In genomic region chr9:137451264-137451975, GRCh38 we compare ENCODE assay signal across 13 cellular contexts. TPM values are rescaled to one million over a fixed set of nuclear protein-coding genes. Genes with fewer than 3 reads are reported as not detected.
DNase-seq lines count a peak whose midpoint lies in the region; ATAC-seq and TF ChIP-seq lines count a peak whose summit lies in the region.
"Not testable (repeated sequence)": the region's sequence is repeated elsewhere in the genome, so short reads cannot be mapped to it uniquely, and the experiment has no call there.
"Had no signal": no experiment of that assay in that cellular context is flagged by ENCODE, and none has a peak within 500 bp of the region (broad histone marks: within the 10 kb centered on the region; RNA-seq: fewer than 3 reads in every experiment).

No MANE protein-coding gene starts in this region.

- intact Hi-C loops in CD8-positive, alpha-beta T cell (cut with DNase I, micrococcal nuclease): loop anchor here in 1 of 2 experiments (2.0 to 5.0 kb wide), 3 partner anchors 99 to 969 kb away; partner anchors contain the start of genes MRPL41, PNPLA7, SEC16A and TMEM141
- intact Hi-C loops in activated CD8-positive, alpha-beta T cell treated with anti-CD3 and anti-CD28 coated beads for 36 hours (cut with micrococcal nuclease); colonic mucosa (cut with DNase I); right cardiac atrium (cut with DNase I); natural killer cell (cut with micrococcal nuclease): not testable (repeated sequence)

- CTCF ChIA-PET in CD8-positive, alpha-beta T cell (lab: Charles Lee); activated CD8-positive, alpha-beta T cell treated with anti-CD3 and anti-CD28 coated beads for 36 hours (lab: Charles Lee); activated naive CD4-positive, alpha-beta T cell treated with anti-CD3 and anti-CD28 coated beads, Interleukin-2, amount 10 ng/mL, durations not matched to agents 7 days and 5 days (lab: Charles Lee): not testable (repeated sequence)

- WGBS in right cardiac atrium: 88% methylated on average over 9 of the region's 28 CpGs

- not testable (repeated sequence) for H3K27me3 ChIP-seq in CD8-positive, alpha-beta T cell (ENCODE audit: insufficient read depth, low read length); colonic mucosa; right cardiac atrium (ENCODE audit: control insufficient read depth, insufficient read depth)

- POLR2A ChIA-PET in CD8-positive, alpha-beta T cell (lab: Charles Lee); activated CD8-positive, alpha-beta T cell treated with anti-CD3 and anti-CD28 coated beads for 36 hours (lab: Charles Lee): not testable (repeated sequence)

- peak in 2 of 7 experiments; percentile 35 to 53 for DNase-seq in CD8-positive, alpha-beta T cell
- not testable (repeated sequence) for DNase-seq in activated CD8-positive, alpha-beta T cell treated with anti-CD3 and anti-CD28 coated beads for 36 hours; natural killer cell; stimulated activated effector memory CD8-positive, alpha-beta T cell treated with anti-CD3 and anti-CD28 coated beads, Interleukin-12 subunit alpha, Interleukin-12 subunit beta, amount 100 ng/mL, for 72 hours (ENCODE audit: low spot score in 2 of 2)
- peak; percentile 39 for DNase-seq in activated naive CD4-positive, alpha-beta T cell treated with anti-CD3 and anti-CD28 coated beads, Interleukin-2, amount 10 ng/mL, durations not matched to agents 7 days and 5 days
- DNase-seq in colonic mucosa (peak; percentile 17), right cardiac atrium (peak in 2 of 3 donors; percentile 6 to 35)

- H3K27ac ChIP-seq in CD8-positive, alpha-beta T cell (ENCODE audit: low read depth, low read length); colonic mucosa; right cardiac atrium (ENCODE audit: low read length): not testable (repeated sequence)

- not testable (repeated sequence) for H3K4me3 ChIP-seq in CD8-positive, alpha-beta T cell (ENCODE audit: low read depth, low read length); colonic mucosa; right cardiac atrium (ENCODE audit: low read length)

- H3K27me3 Mint-ChIP-seq in CD8-positive, alpha-beta T cell (ENCODE audit: low read depth); activated CD8-positive, alpha-beta T cell treated with anti-CD3 and anti-CD28 coated beads for 36 hours; natural killer cell (ENCODE audit: low read depth in 2 of 2): not testable (repeated sequence)
- peaks cover 12% of the 10 kb centered on the region for H3K27me3 Mint-ChIP-seq in activated naive CD4-positive, alpha-beta T cell treated with anti-CD3 and anti-CD28 coated beads, Interleukin-2, amount 10 ng/mL, durations not matched to agents 7 days and 5 days

- peaks cover 13% of the 10 kb centered on the region for H3K36me3 ChIP-seq in CD8-positive, alpha-beta T cell (ENCODE audit: insufficient read depth, low read length)
- H3K36me3 ChIP-seq in colonic mucosa: not testable (repeated sequence)

- not testable (repeated sequence) for H3K9ac ChIP-seq in colonic mucosa (ENCODE audit: low read depth in 2 of 2, low read length in 2 of 2)

- not testable (repeated sequence) for H3K4me3 Mint-ChIP-seq in CD8-positive, alpha-beta T cell; activated CD8-positive, alpha-beta T cell treated with anti-CD3 and anti-CD28 coated beads for 36 hours; activated naive CD4-positive, alpha-beta T cell treated with anti-CD3 and anti-CD28 coated beads, Interleukin-2, amount 10 ng/mL, durations not matched to agents 7 days and 5 days
- peak overlapping the region; percentile 67 for H3K4me3 Mint-ChIP-seq in natural killer cell
- H3K4me3 Mint-ChIP-seq in stimulated activated effector memory CD8-positive, alpha-beta T cell treated with anti-CD3 and anti-CD28 coated beads, Interleukin-12 subunit alpha, Interleukin-12 subunit beta, amount 100 ng/mL, for 72 hours: peak overlapping the region; percentile 18

- peak; percentile 6 for ATAC-seq in CD8-positive, alpha-beta T cell
- not testable (repeated sequence) for ATAC-seq in activated CD8-positive, alpha-beta T cell treated with anti-CD3 and anti-CD28 coated beads for 36 hours; right cardiac atrium; natural killer cell; stimulated activated effector memory CD8-positive, alpha-beta T cell treated with anti-CD3 and anti-CD28 coated beads, Interleukin-12 subunit alpha, Interleukin-12 subunit beta, amount 100 ng/mL, for 72 hours

- not testable (repeated sequence) for H3K36me3 Mint-ChIP-seq in CD8-positive, alpha-beta T cell; natural killer cell
- peaks cover 52% of the 10 kb centered on the region for H3K36me3 Mint-ChIP-seq in activated CD8-positive, alpha-beta T cell treated with anti-CD3 and anti-CD28 coated beads for 36 hours (ENCODE audit: low read depth)
- H3K36me3 Mint-ChIP-seq in activated naive CD4-positive, alpha-beta T cell treated with anti-CD3 and anti-CD28 coated beads, Interleukin-2, amount 10 ng/mL, durations not matched to agents 7 days and 5 days: peaks cover 16% of the 10 kb centered on the region
- H3K36me3 Mint-ChIP-seq in stimulated activated effector memory CD8-positive, alpha-beta T cell treated with anti-CD3 and anti-CD28 coated beads, Interleukin-12 subunit alpha, Interleukin-12 subunit beta, amount 100 ng/mL, for 72 hours: peaks cover 31% of the 10 kb centered on the region

- H3K9me3 ChIP-seq in CD8-positive, alpha-beta T cell (ENCODE audit: low read length); colonic mucosa; right cardiac atrium (ENCODE audit: control insufficient read depth, low read length): not testable (repeated sequence)

- peak overlapping the region; percentile 85 for H3K27ac Mint-ChIP-seq in CD8-positive, alpha-beta T cell
- peak overlapping the region; percentile 73 for H3K27ac Mint-ChIP-seq in activated CD8-positive, alpha-beta T cell treated with anti-CD3 and anti-CD28 coated beads for 36 hours
- H3K27ac Mint-ChIP-seq in activated naive CD4-positive, alpha-beta T cell treated with anti-CD3 and anti-CD28 coated beads, Interleukin-2, amount 10 ng/mL, durations not matched to agents 7 days and 5 days: not testable (repeated sequence)
- H3K27ac Mint-ChIP-seq in natural killer cell: peak overlapping the region in 1 of 2 donors; percentile 79
- H3K27ac Mint-ChIP-seq in stimulated activated effector memory CD8-positive, alpha-beta T cell treated with anti-CD3 and anti-CD28 coated beads, Interleukin-12 subunit alpha, Interleukin-12 subunit beta, amount 100 ng/mL, for 72 hours: peak overlapping the region; percentile 60

- peaks cover 41% of the 10 kb centered on the region for H3K4me1 Mint-ChIP-seq in CD8-positive, alpha-beta T cell (ENCODE audit: low read depth)
- peaks cover 32% of the 10 kb centered on the region for H3K4me1 Mint-ChIP-seq in activated CD8-positive, alpha-beta T cell treated with anti-CD3 and anti-CD28 coated beads for 36 hours (ENCODE audit: low read depth)
- peaks cover 52% of the 10 kb centered on the region for H3K4me1 Mint-ChIP-seq in activated naive CD4-positive, alpha-beta T cell treated with anti-CD3 and anti-CD28 coated beads, Interleukin-2, amount 10 ng/mL, durations not matched to agents 7 days and 5 days
- H3K4me1 Mint-ChIP-seq in natural killer cell: peaks cover 6 to 53% of the 10 kb centered on the region in 2 donors
- peaks cover 33% of the 10 kb centered on the region for H3K4me1 Mint-ChIP-seq in stimulated activated effector memory CD8-positive, alpha-beta T cell treated with anti-CD3 and anti-CD28 coated beads, Interleukin-12 subunit alpha, Interleukin-12 subunit beta, amount 100 ng/mL, for 72 hours

- H3K9me3 Mint-ChIP-seq in CD8-positive, alpha-beta T cell; activated CD8-positive, alpha-beta T cell treated with anti-CD3 and anti-CD28 coated beads for 36 hours; activated naive CD4-positive, alpha-beta T cell treated with anti-CD3 and anti-CD28 coated beads, Interleukin-2, amount 10 ng/mL, durations not matched to agents 7 days and 5 days; natural killer cell; stimulated activated effector memory CD8-positive, alpha-beta T cell treated with anti-CD3 and anti-CD28 coated beads, Interleukin-12 subunit alpha, Interleukin-12 subunit beta, amount 100 ng/mL, for 72 hours: not testable (repeated sequence)

- H3K4me1 ChIP-seq in CD8-positive, alpha-beta T cell (ENCODE audit: insufficient read depth, low read length): peaks cover 46% of the 10 kb centered on the region
- peaks cover 11% of the 10 kb centered on the region for H3K4me1 ChIP-seq in colonic mucosa
- H3K4me1 ChIP-seq in right cardiac atrium (ENCODE audit: control insufficient read depth, insufficient read depth, low read length): not testable (repeated sequence)

- TF ChIP-seq CTCF in CD8-positive, alpha-beta T cell (IDR thresholded peaks at IDR 0.05); activated CD8-positive, alpha-beta T cell treated with anti-CD3 and anti-CD28 coated beads for 36 hours (IDR thresholded peaks at IDR 0.05); colonic mucosa (IDR thresholded peaks at IDR 0.05); natural killer cell (IDR thresholded peaks at IDR 0.05): not testable (repeated sequence)

RNA-seq across cellular contexts. Expression of gene NSMF, which starts 7.7 kb away (rescaled TPM):
- total RNA-seq in CD8-positive, alpha-beta T cell: 10 to 100 TPM; 82.8 to 87.2 TPM
- total RNA-seq in activated CD8-positive, alpha-beta T cell treated with anti-CD3 and anti-CD28 coated beads for 36 hours: 100 to 1,000 TPM; 112 to 116 TPM
- total RNA-seq in colonic mucosa (10 to 100 TPM; 33.7 to 47.8 TPM), right cardiac atrium (10 to 100 TPM; 12.4 to 21.5 (median 18.6) TPM), natural killer cell (100 to 1,000 TPM in 1 of 3 donors, 10 to 100 TPM in 2; 78.1 to 111 (median 87.8) TPM)
- 25.5 TPM for polyA plus RNA-seq in right cardiac atrium

RNA-seq across cellular contexts. Expression of gene ENTPD8, which starts 10.3 kb away (rescaled TPM):
- total RNA-seq in CD8-positive, alpha-beta T cell: not detected
- not detected for total RNA-seq in activated CD8-positive, alpha-beta T cell treated with anti-CD3 and anti-CD28 coated beads for 36 hours
- total RNA-seq in colonic mucosa (10 to 100 TPM; 48.3 to 72.0 TPM), right cardiac atrium (not detected), natural killer cell (not detected)
- polyA plus RNA-seq in right cardiac atrium: not detected
- total RNA-seq: A673, NCI-H460, Right ventricle myocardium inferior, RPMI7951, SJSA1 had no signal
- polyA plus RNA-seq: IgD-negative memory B cell had no signal

RNA-seq across cellular contexts. Expression of gene NOXA1, which starts 28.2 kb away (rescaled TPM):
- 1 to 10 TPM; 2.4 to 2.7 TPM for total RNA-seq in CD8-positive, alpha-beta T cell
- total RNA-seq in activated CD8-positive, alpha-beta T cell treated with anti-CD3 and anti-CD28 coated beads for 36 hours: under 1 TPM; 0.72 to 0.95 TPM
- total RNA-seq in colonic mucosa: 10 to 100 TPM; 27.5 to 29.3 TPM
- total RNA-seq in right cardiac atrium: 1 to 10 TPM; 3.1 to 7.5 (median 4.5) TPM
- 4.3 TPM for polyA plus RNA-seq in right cardiac atrium
- total RNA-seq in natural killer cell: 1 to 10 TPM; 4.7 to 10.0 (median 7.7) TPM
- total RNA-seq: RPMI7951, SJSA1 had no signal

RNA-seq across cellular contexts. Expression of gene EXD3, which starts 28.5 kb away (rescaled TPM):
- 10 to 100 TPM in 1 of 2 experiments, 1 to 10 TPM in 1; 9.1 to 11.0 TPM for total RNA-seq in CD8-positive, alpha-beta T cell
- total RNA-seq in activated CD8-positive, alpha-beta T cell treated with anti-CD3 and anti-CD28 coated beads for 36 hours: 1 to 10 TPM; 8.1 to 9.0 TPM
- 10 to 100 TPM; 34.9 to 36.4 TPM for total RNA-seq in colonic mucosa
- total RNA-seq in right cardiac atrium: 10 to 100 TPM in 2 of 4 donors, 1 to 10 TPM in 2; 7.9 to 13.4 (median 11.1) TPM
- polyA plus RNA-seq in right cardiac atrium: 14.6 TPM
- 10 to 100 TPM; 28.0 to 35.3 (median 29.6) TPM for total RNA-seq in natural killer cell

Comparison
In these comparisons a context has a peak if more than half of its experiments do, and no peak if none do; other contexts are left out.
1. RNA of gene ENTPD8, which starts 10.3 kb away (total RNA-seq): 48.3 to 72.0 TPM in colonic mucosa; not detected in activated CD8-positive, alpha-beta T cell treated with anti-CD3 and anti-CD28 coated beads for 36 hours, not detected in right cardiac atrium, not detected in CD8-positive, alpha-beta T cell and not detected in natural killer cell; every median in the first group is over 10 times any median in the second.